Comparison of ENCODE assay signal across 8 cellular contexts in genomic region chr12:14167005-14167628, GRCh38.
DNase-seq lines count a peak whose midpoint lies in the region; ATAC-seq and TF ChIP-seq lines count a peak whose summit lies in the region.

No MANE protein-coding gene starts in this region.

- no peaks in the 10 kb centered on the region for H3K4me1 ChIP-seq in mammary epithelial cell (ENCODE audit: insufficient read depth, low read length)

- no TSS peak for BruUV-seq in mammary epithelial cell (replicated peaks; lab: Mats Ljungman, UMichigan)

- H3K36me3 ChIP-seq in mammary epithelial cell (ENCODE audit: insufficient read depth, low read length): no peaks in the 10 kb centered on the region

- dilution Hi-C loops in mammary epithelial cell (cut with HindIII; ENCODE audit: low sequenced_read_pairs): no loop called here

- no peaks in the 10 kb centered on the region for H3K9me3 ChIP-seq in AG04450 (ENCODE audit: control insufficient read depth, insufficient read depth, low read length)
- no peaks in the 10 kb centered on the region for H3K9me3 ChIP-seq in mammary epithelial cell (replicated peaks; ENCODE audit: insufficient read depth, low read length)

- in situ Hi-C loops in SK-MEL-5 (cut with HindIII; ENCODE audit: low pct_unique_long_range_greater_than_20kb, low sequenced_read_pairs) (no loop called here), mammary epithelial cell (cut with MboI; ENCODE audit: low sequenced_read_pairs in 2 of 2) (loop anchor here (10.0 to 25.0 kb wide), 5 partner anchors 302 to 880 kb away; no protein-coding TSS in a partner anchor)

- TF ChIP-seq CTCF in AG04450 (IDR thresholded peaks at IDR 0.05; ENCODE audit: low read depth, low read length) (peak; percentile 98), GM12874 (IDR thresholded peaks at IDR 0.05; ENCODE audit: insufficient read depth, low read depth, low read length) (peak; percentile 80), mammary epithelial cell (conservative IDR thresholded peaks at IDR 0.05 in 1 of 2, IDR thresholded peaks at IDR 0.05 in 1 of 2; ENCODE audit: extremely low read depth in 1 of 2, insufficient read depth in 1 of 2, low read depth in 1 of 2, low read length in 2 of 2) (peak; percentile 96 to 99)

- H3K4me2 ChIP-seq in mammary epithelial cell (ENCODE audit: insufficient read depth, low read depth, low read length): no peak overlapping the region

- ATAC-seq in GM18502 (IDR thresholded peaks at IDR 0.05; ENCODE audit: poor library complexity, unreplicated experiment): no peak

- no peak overlapping the region for H2AFZ ChIP-seq in mammary epithelial cell (ENCODE audit: low read depth, low read length)

- POLR2A ChIA-PET in AG04450 (lab: Yijun Ruan, JAX): no interaction called here

- H3K27ac ChIP-seq in AG04450 (ENCODE audit: low read depth, low read length): no peak overlapping the region
- H3K27ac ChIP-seq in mammary epithelial cell (ENCODE audit: insufficient read depth, low read depth, low read length): no peak overlapping the region

- DNase-seq in AG04450 (ENCODE audit: low read depth, low spot score) (peak; percentile 24), LoVo (ENCODE audit: low spot score) (peak; percentile 69), SK-MEL-5 (ENCODE audit: low read depth, low spot score) (peak; percentile 78), mammary epithelial cell (peak; percentile 42), kidney glomerular epithelial cell (lab: John Stamatoyannopoulos, UW) (peak; percentile 16)
- peak; percentile 6 for DNase-seq in stimulated activated CD4-positive, alpha-beta T cell treated with anti-CD3 and anti-CD28 coated beads, Interleukin-4, amount 100 ng/mL, for 1 hour

- H4K20me1 ChIP-seq in mammary epithelial cell (ENCODE audit: insufficient read depth, low read length): no peaks in the 10 kb centered on the region

- 2% methylated on average over 4 of the region's 4 CpGs for WGBS in mammary epithelial cell (ENCODE audit: low coverage, missing lambda C conversion rate)

- H3K9ac ChIP-seq in mammary epithelial cell (ENCODE audit: insufficient read depth, low read length): no peak overlapping the region

- H3K79me2 ChIP-seq in mammary epithelial cell (ENCODE audit: insufficient read depth, low read length): no peaks in the 10 kb centered on the region

- H3K4me3 ChIP-seq in AG04450 (ENCODE audit: low read depth, low read length): no peak overlapping the region
- no peak overlapping the region for H3K4me3 ChIP-seq in mammary epithelial cell (replicated peaks in 1 of 3; ENCODE audit: insufficient read depth in 1 of 3, low read depth in 2 of 3, low read length in 3 of 3)

- CTCF ChIA-PET in AG04450 (lab: Charles Lee) (interaction anchor here (0.6 to 2.6 kb wide), 40 partner anchors 9 to 1251 kb away, joined by 3 to 53 read pairs (median 4); no protein-coding TSS in a partner anchor), mammary epithelial cell (lab: Charles Lee; ENCODE audit: low non-redundant PET) (interaction anchor here (0.6 to 0.7 kb wide), 6 partner anchors 69 to 1003 kb away, joined by 3 to 22 read pairs (median 4); no protein-coding TSS in a partner anchor)

- H3K27me3 ChIP-seq in AG04450 (ENCODE audit: control insufficient read depth, insufficient read depth, low read length) (no peaks in the 10 kb centered on the region), mammary epithelial cell (ENCODE audit: insufficient read depth, low read length) (no peaks in the 10 kb centered on the region)

- intact Hi-C loops in mammary epithelial cell (cut with micrococcal nuclease): loop anchor here (1.0 to 5.0 kb wide), 5 partner anchors 225 to 912 kb away; no protein-coding TSS in a partner anchor

Comparison
In these comparisons a context has a peak if more than half of its experiments do, and no peak if none do; other contexts are left out.
1. DNase-seq: peak in every context shown above with its lines; median percentile 78 in SK-MEL-5; 69 in LoVo; 42 in mammary epithelial cell; 24 in AG04450; 16 in kidney glomerular epithelial cell; 6 in stimulated activated CD4-positive, alpha-beta T cell treated with anti-CD3 and anti-CD28 coated beads, Interleukin-4, amount 100 ng/mL, for 1 hour.